Comparison of ENCODE assay signal across 15 cellular contexts in genomic region chr7:88522771-88523316, GRCh38.
"Had no signal": no experiment of that assay in that cellular context is flagged by ENCODE, and none has a peak within 500 bp of the region (broad histone marks: within the 10 kb centered on the region; RNA-seq: fewer than 3 reads in every experiment).

No MANE protein-coding gene starts in this region.

- H3K9me3 ChIP-seq: ovary, suprapubic skin, upper lobe of right lung had no signal

- H3K4me1 ChIP-seq: esophagus squamous epithelium, left lung, suprapubic skin, upper lobe of right lung had no signal

- H3K36me3 ChIP-seq: cardiac muscle cell, esophagus squamous epithelium, left lung, ovary, suprapubic skin, upper lobe of right lung, WERI-Rb-1 had no signal

- H3K4me3 ChIP-seq: cardiac muscle cell, esophagus squamous epithelium, left lung, ovary, suprapubic skin, upper lobe of right lung had no signal

- H3K27ac ChIP-seq: esophagus squamous epithelium, left lung, ovary, suprapubic skin, upper lobe of right lung, WERI-Rb-1 had no signal

- H3K27me3 ChIP-seq: cardiac muscle cell, esophagus squamous epithelium, left lung, ovary, suprapubic skin, upper lobe of right lung had no signal

- ATAC-seq: left lung; stimulated activated naive CD8-positive, alpha-beta T cell treated with anti-CD3 and anti-CD28 coated beads, Interleukin-15, Interleukin-2, amounts not matched to agents 100 U/mL and 50 U/mL, for 24 hours; upper lobe of right lung had no signal

- DNase-seq: activated CD4-positive, alpha-beta T cell treated with anti-CD3 and anti-CD28 coated beads for 4 hours; activated CD8-positive, alpha-beta memory T cell treated with anti-CD3 and anti-CD28 coated beads for 24 hours; activated naive CD4-positive, alpha-beta T cell treated with anti-CD3 and anti-CD28 coated beads, Interleukin-2, amount 10 ng/mL, durations not matched to agents 7 days and 5 days; esophagus squamous epithelium; foreskin fibroblast; head of caudate nucleus; left lung; ovary; stimulated activated CD4-positive, alpha-beta T cell treated with anti-CD3 and anti-CD28 coated beads, Interleukin-4, amount 100 ng/mL, for 1 hour; stimulated activated CD8-positive, alpha-beta memory T cell treated with anti-CD3 and anti-CD28 coated beads, Interleukin-4, amount 100 ng/mL, for 48 hours; stimulated activated naive CD8-positive, alpha-beta T cell treated with anti-CD3 and anti-CD28 coated beads, Interleukin-15, Interleukin-2, amounts not matched to agents 100 U/mL and 50 U/mL, for 24 hours; upper lobe of right lung; WERI-Rb-1 had no signal
